In genomic region chrX:112367065-112367464, GRCh38 we compare ENCODE assay signal across 23 cellular contexts.
"Had no signal": no experiment of that assay in that cellular context is flagged by ENCODE, and none has a peak within 500 bp of the region (broad histone marks: within the 10 kb centered on the region; RNA-seq: fewer than 3 reads in every experiment).

No MANE protein-coding gene starts in this region.

- ATAC-seq: gastrocnemius medialis, heart right ventricle, left cardiac atrium, left lung, left ventricle myocardium superior, lower lobe of right lung, mucosa of descending colon had no signal

- H3K27me3 ChIP-seq: esophagus muscularis mucosa, gastrocnemius medialis, left lung had no signal

- H3K4me1 ChIP-seq: esophagus muscularis mucosa, gastrocnemius medialis, heart right ventricle, left lung, lower lobe of right lung had no signal

- H3K36me3 ChIP-seq: esophagus muscularis mucosa, gastrocnemius medialis, heart right ventricle, left lung, lower lobe of right lung had no signal

- FAIRE-seq: colon, endothelial cell of umbilical vein, islet of Langerhans, keratinocyte had no signal

- DNase-seq: dermis blood vessel endothelial cell; dorsolateral prefrontal cortex; effector CD4-positive, alpha-beta T cell; effector memory CD4-positive, alpha-beta T cell; foreskin melanocyte; gastrocnemius medialis; glutamatergic neuron; head of caudate nucleus; heart right ventricle; hippocampal formation; left cardiac atrium; left lung; left ventricle myocardium superior; lower lobe of right lung; mesenchymal stem cell; mucosa of descending colon; naive B cell had no signal

- H3K27ac ChIP-seq: coronary artery, dorsolateral prefrontal cortex, esophagus muscularis mucosa, gastrocnemius medialis, heart right ventricle, left lung, lower lobe of right lung had no signal

- H3K4me3 ChIP-seq: coronary artery, dorsolateral prefrontal cortex, esophagus muscularis mucosa, gastrocnemius medialis, heart right ventricle, left lung, lower lobe of right lung, mucosa of descending colon had no signal

- H3K9me3 ChIP-seq: esophagus muscularis mucosa, gastrocnemius medialis, heart right ventricle, left lung, lower lobe of right lung, mucosa of descending colon had no signal
